In the genomic region with DNA sequence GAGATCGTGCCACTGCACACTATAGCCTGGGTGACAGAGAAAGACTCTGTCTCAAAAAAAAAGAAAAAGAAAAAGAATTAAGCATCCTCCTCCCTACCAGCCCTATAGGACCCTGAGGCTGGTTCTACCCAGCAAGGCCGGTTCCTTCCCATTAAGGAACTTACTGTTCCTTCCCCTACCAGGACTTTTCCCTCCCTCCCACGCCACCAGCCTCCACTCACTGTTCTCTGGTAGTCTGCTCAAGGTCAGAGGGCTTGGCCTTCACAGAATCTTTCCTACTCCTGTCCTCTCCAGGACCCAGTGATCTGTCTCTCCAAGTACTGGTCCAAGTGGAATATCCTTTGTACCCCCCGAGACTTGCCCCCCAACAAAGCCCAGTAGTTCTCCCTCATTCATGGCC, we compare ENCODE assay signal across 10 cellular contexts. TPM values are rescaled to one million over a fixed set of nuclear protein-coding genes. Genes with fewer than 3 reads are reported as not detected.
DNase-seq lines count a peak whose midpoint lies in the region; ATAC-seq and TF ChIP-seq lines count a peak whose summit lies in the region.
"Had no signal": no experiment of that assay in that cellular context is flagged by ENCODE, and none has a peak within 500 bp of the region (broad histone marks: within the 10 kb centered on the region; RNA-seq: fewer than 3 reads in every experiment).

No MANE protein-coding gene starts in this region.

- H3K27ac ChIP-seq in CD4-positive, alpha-beta memory T cell (ENCODE audit: low read depth, low read length): peak overlapping the region; percentile 97
- H3K27ac ChIP-seq in coronary artery: no peak overlapping the region
- H3K27ac ChIP-seq in psoas muscle: no peak overlapping the region

- H3K9me2 ChIP-seq in Loucy (replicated peaks; ENCODE audit: low read depth, low read length): no peaks in the 10 kb centered on the region

- H3K4me1 Mint-ChIP-seq in CD4-positive, alpha-beta memory T cell: peaks cover 20 to 36% (median 28%) of the 10 kb centered on the region in 4 donors
- H3K4me1 Mint-ChIP-seq in nephron progenitor cell: peaks cover 19% of the 10 kb centered on the region

- no peaks in the 10 kb centered on the region for H3K27me3 ChIP-seq in CD4-positive, alpha-beta memory T cell (ENCODE audit: insufficient read depth, low read length)
- no peaks in the 10 kb centered on the region for H3K27me3 ChIP-seq in Loucy (ENCODE audit: insufficient read depth, low read length, poor library complexity, severe bottlenecking)
- H3K27me3 ChIP-seq in psoas muscle (ENCODE audit: insufficient read depth in 3 of 3, low read length in 2 of 3): no peaks in the 10 kb centered on the region

- DNase-seq in CD4-positive, alpha-beta memory T cell: no peak
- DNase-seq in coronary artery (ENCODE audit: low spot score): no peak
- DNase-seq in nephron progenitor cell: no peak
- no peak for DNase-seq in psoas muscle
- no peak for DNase-seq in cortex of kidney (lab: John Stamatoyannopoulos, UW)
- DNase-seq in OCI-M2 (lab: John Stamatoyannopoulos, UW; ENCODE audit: unreplicated experiment): no peak
- DNase-seq: activated CD4-positive, CD25-positive, alpha-beta regulatory T cell had no signal

- H3K9me3 ChIP-seq in CD4-positive, alpha-beta memory T cell (ENCODE audit: control insufficient read depth in 1 of 2, low read length in 2 of 2): no peaks in the 10 kb centered on the region
- H3K9me3 ChIP-seq in Loucy (ENCODE audit: insufficient read depth, low read depth, low read length) (no peaks in the 10 kb centered on the region), psoas muscle (no peaks in the 10 kb centered on the region)

- intact Hi-C loops in CD4-positive, alpha-beta memory T cell (cut with micrococcal nuclease): loop anchor here (5.0 kb wide), 2 partner anchors 83 to 157 kb away; partner anchors contain the start of gene PIM2
- intact Hi-C loops in psoas muscle (cut with DNase I): loop anchor here (5.0 kb wide), 2 partner anchors 37 to 42 kb away; partner anchors contain the start of gene TFE3 (in 1 of the 2)

- no peaks in the 10 kb centered on the region for H3F3A ChIP-seq in Loucy (ENCODE audit: low read depth)

- peaks cover 27% of the 10 kb centered on the region for H3K4me1 ChIP-seq in CD4-positive, alpha-beta memory T cell (ENCODE audit: insufficient read depth, low read length)
- H3K4me1 ChIP-seq in Loucy (ENCODE audit: insufficient read depth, low read length, poor library complexity, severe bottlenecking) (peaks cover 2% of the 10 kb centered on the region), psoas muscle (no peaks in the 10 kb centered on the region)

- H4K20me1 ChIP-seq in Loucy (ENCODE audit: insufficient read depth, low read length, poor library complexity, severe bottlenecking): peaks cover 21% of the 10 kb centered on the region

- H3K36me3 Mint-ChIP-seq in CD4-positive, alpha-beta memory T cell: peaks cover 28 to 33% of the 10 kb centered on the region in 2 donors
- peaks cover 46% of the 10 kb centered on the region for H3K36me3 Mint-ChIP-seq in nephron progenitor cell (ENCODE audit: low read depth)

- peak overlapping the region in 4 of 7 donors; percentile 36 to 98 (median 95) for H3K27ac Mint-ChIP-seq in CD4-positive, alpha-beta memory T cell
- H3K27ac Mint-ChIP-seq in nephron progenitor cell: no peak overlapping the region

- no peak overlapping the region for H3K4me3 ChIP-seq in CD4-positive, alpha-beta memory T cell (ENCODE audit: low read length in 2 of 2)
- H3K4me3 ChIP-seq in Loucy (ENCODE audit: low read length, poor library complexity, severe bottlenecking) (peak overlapping the region; percentile 84), coronary artery (peak overlapping the region; percentile 79), psoas muscle (no peak overlapping the region)

- no peaks in the 10 kb centered on the region for H3K27me3 Mint-ChIP-seq in CD4-positive, alpha-beta memory T cell
- peaks cover 3% of the 10 kb centered on the region for H3K27me3 Mint-ChIP-seq in nephron progenitor cell (ENCODE audit: low read depth, poor library complexity)

- POLR2A ChIA-PET in CD4-positive, alpha-beta memory T cell (lab: Charles Lee; ENCODE audit: partially characterized antibody): no interaction called here

- ATAC-seq in HG03097 (IDR thresholded peaks at IDR 0.05; ENCODE audit: low FRiP score, unreplicated experiment) (no peak), psoas muscle (no peak)
- ATAC-seq: Right ventricle myocardium inferior had no signal

- CTCF ChIA-PET in CD4-positive, alpha-beta memory T cell (lab: Charles Lee; ENCODE audit: partially characterized antibody): no interaction called here

- peaks cover 26% of the 10 kb centered on the region for H3K79me2 ChIP-seq in Loucy (ENCODE audit: insufficient read depth, low read length)

- no peak overlapping the region for H3K9ac ChIP-seq in Loucy (ENCODE audit: low read depth, low read length, poor library complexity, severe bottlenecking)

- H2AFZ ChIP-seq in Loucy (ENCODE audit: low read length): no peak overlapping the region

- H3K9me3 Mint-ChIP-seq in CD4-positive, alpha-beta memory T cell: peaks cover 0 to 2% (median 0%) of the 10 kb centered on the region in 8 donors
- peaks cover 44% of the 10 kb centered on the region for H3K9me3 Mint-ChIP-seq in nephron progenitor cell

- peaks cover 16% of the 10 kb centered on the region for H3K36me3 ChIP-seq in CD4-positive, alpha-beta memory T cell (ENCODE audit: insufficient read depth, low read length)
- H3K36me3 ChIP-seq in Loucy (ENCODE audit: insufficient read depth, low read length) (no peaks in the 10 kb centered on the region), psoas muscle (ENCODE audit: insufficient read depth in 1 of 2, low read depth in 1 of 2) (peaks cover 0 to 32% of the 10 kb centered on the region in 2 donors)

- TF ChIP-seq CTCF in Loucy (conservative IDR thresholded peaks at IDR 0.05; ENCODE audit: low read length) (no peak), coronary artery (IDR thresholded peaks at IDR 0.05) (no peak), nephron progenitor cell (IDR thresholded peaks at IDR 0.05) (no peak), psoas muscle (IDR thresholded peaks at IDR 0.05) (no peak)

- 73 to 100% (median 97%) methylated on average over 3 to 4 of the region's 4 CpGs for WGBS in psoas muscle, 3 donors

- peak overlapping the region; percentile 93 for H3K4me2 ChIP-seq in Loucy (ENCODE audit: low read depth, low read length, poor library complexity, severe bottlenecking)

- peak overlapping the region in 7 of 8 donors; percentile 40 to 99 (median 94) for H3K4me3 Mint-ChIP-seq in CD4-positive, alpha-beta memory T cell
- H3K4me3 Mint-ChIP-seq in nephron progenitor cell: peak overlapping the region; percentile 100

RNA-seq across cellular contexts. Expression of gene GRIPAP1, which starts 1.4 kb away (rescaled TPM):
- total RNA-seq in CD4-positive, alpha-beta memory T cell: 100 to 1,000 TPM in 1 of 2 experiments, 10 to 100 TPM in 1; 99.6 to 111 TPM
- polyA plus RNA-seq in CD4-positive, alpha-beta memory T cell: 10 to 100 TPM in 1 of 2 donors, 1 to 10 TPM in 1; 4.8 to 18.7 TPM
- total RNA-seq in psoas muscle: 10 to 100 TPM; 16.5 to 23.6 (median 19.4) TPM
- polyA plus RNA-seq in psoas muscle: 10 to 100 TPM; 12.6 to 17.5 (median 13.4) TPM

RNA-seq across cellular contexts. Expression of gene KCND1, which starts 29.0 kb away (rescaled TPM):
- 1 to 10 TPM; 1.8 to 1.9 TPM for total RNA-seq in CD4-positive, alpha-beta memory T cell
- polyA plus RNA-seq in CD4-positive, alpha-beta memory T cell: 1 to 10 TPM in 1 of 2 donors, not detected in 1; 1.0 TPM
- under 1 TPM; 0.18 to 0.41 (median 0.25) TPM for total RNA-seq in psoas muscle
- polyA plus RNA-seq in psoas muscle: under 1 TPM; 0.03 to 0.44 (median 0.30) TPM

RNA-seq across cellular contexts. Expression of gene TFE3, which starts 42.5 kb away (rescaled TPM):
- 10 to 100 TPM; 35.5 to 37.6 TPM for total RNA-seq in CD4-positive, alpha-beta memory T cell
- 1 to 10 TPM; 3.0 to 8.0 TPM for polyA plus RNA-seq in CD4-positive, alpha-beta memory T cell
- total RNA-seq in psoas muscle: 10 to 100 TPM; 18.1 to 46.5 (median 30.4) TPM
- polyA plus RNA-seq in psoas muscle: 10 to 100 TPM; 16.9 to 55.2 (median 32.3) TPM

RNA-seq across cellular contexts. Expression of gene OTUD5, which starts 43.2 kb away (rescaled TPM):
- total RNA-seq in CD4-positive, alpha-beta memory T cell: 10 to 100 TPM; 92.0 to 94.5 TPM
- 10 to 100 TPM; 16.5 to 45.6 TPM for polyA plus RNA-seq in CD4-positive, alpha-beta memory T cell
- total RNA-seq in psoas muscle: 10 to 100 TPM; 21.4 to 38.7 (median 28.5) TPM
- 10 to 100 TPM; 17.5 to 34.8 (median 18.6) TPM for polyA plus RNA-seq in psoas muscle

RNA-seq across cellular contexts. Expression of gene CCDC120, which starts 58.2 kb away (rescaled TPM):
- 10 to 100 TPM in 1 of 2 experiments, 1 to 10 TPM in 1; 9.8 to 10.6 TPM for total RNA-seq in CD4-positive, alpha-beta memory T cell
- under 1 TPM; 0.19 to 0.94 TPM for polyA plus RNA-seq in CD4-positive, alpha-beta memory T cell
- 1 to 10 TPM in 2 of 4 donors, under 1 TPM in 2; 0.76 to 1.2 (median 0.95) TPM for total RNA-seq in psoas muscle
- under 1 TPM; 0.40 to 0.48 (median 0.43) TPM for polyA plus RNA-seq in psoas muscle

Comparison
In these comparisons a context has a peak if more than half of its experiments do, and no peak if none do; other contexts are left out.
1. H3K4me3 ChIP-seq: peak in Loucy (single experiment) and coronary artery (single experiment); none in CD4-positive, alpha-beta memory T cell (0 of 2) and psoas muscle (single experiment).
2. RNA of gene GRIPAP1, which starts 1.4 kb away (total RNA-seq): 99.6 to 111 TPM in CD4-positive, alpha-beta memory T cell; 16.5 to 23.6 TPM in psoas muscle; every median in the first group is over 4 times any median in the second.